ENCODE assay signal across 17 cellular contexts in the genomic region with DNA sequence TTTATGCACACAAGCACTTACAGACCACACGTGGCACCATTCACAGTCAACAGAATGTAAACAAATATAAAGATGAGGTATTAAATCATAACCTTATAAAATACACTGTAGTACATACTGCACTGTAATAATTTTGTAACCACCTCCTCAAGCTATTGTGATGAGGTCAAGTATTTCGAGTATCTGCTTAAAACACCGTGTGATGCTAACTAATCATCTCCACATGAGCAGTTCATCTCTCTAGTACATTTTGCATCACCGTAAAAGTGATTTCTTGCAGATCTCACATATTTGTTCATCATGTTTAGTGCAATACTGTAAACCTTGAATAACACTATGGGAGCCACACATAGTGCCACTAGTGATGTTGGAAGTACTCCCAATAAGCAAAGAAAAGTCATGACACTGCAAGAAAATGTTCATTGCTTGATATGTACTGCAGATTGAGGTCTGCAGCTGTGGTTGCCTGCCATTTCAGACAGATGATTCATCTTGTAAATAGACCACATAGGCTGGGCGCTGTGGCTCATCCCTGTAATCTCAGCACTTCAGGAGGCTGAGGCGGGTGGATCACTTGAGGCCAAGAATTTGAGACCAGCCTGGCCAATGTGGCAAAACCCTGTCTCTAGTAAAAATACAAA. TPM values are rescaled to one million over a fixed set of nuclear protein-coding genes. Genes with fewer than 3 reads are reported as not detected.
DNase-seq lines count a peak whose midpoint lies in the region; ATAC-seq and TF ChIP-seq lines count a peak whose summit lies in the region.
"Had no signal": no experiment of that assay in that cellular context is flagged by ENCODE, and none has a peak within 500 bp of the region (broad histone marks: within the 10 kb centered on the region; RNA-seq: fewer than 3 reads in every experiment).

No MANE protein-coding gene starts in this region.

- CTCF ChIA-PET in HEK293T (lab: Yijun Ruan, JAX) = no interaction called here

- H3K27me3 ChIP-seq in foreskin keratinocyte = peaks cover 10% of the 10 kb centered on the region
- H3K27me3 ChIP-seq: testis had no signal

- POLR2A ChIA-PET in HEK293T (lab: Yijun Ruan, JAX) = interaction anchor here (0.5 kb wide), 1 partner anchor 62 kb away, joined by 3 read pairs; no protein-coding TSS in a partner anchor

- peak; percentile 97 for ATAC-seq in foreskin keratinocyte
- no peak for ATAC-seq in HG03432 (IDR thresholded peaks at IDR 0.05; ENCODE audit: unreplicated experiment)
- ATAC-seq: mucosa of descending colon, T-helper 17 cell had no signal

- no peak overlapping the region for H3K27ac ChIP-seq in foreskin keratinocyte
- H3K27ac ChIP-seq: dorsolateral prefrontal cortex, testis had no signal

- peak; percentile 27 for DNase-seq in AG08396 (ENCODE audit: low spot score)
- DNase-seq in HS-27A (ENCODE audit: low read depth) = peak; percentile 42
- DNase-seq in T1000 (lab: John Stamatoyannopoulos, UW) = peak; percentile 64
- peak; percentile 52 to 75 for DNase-seq in foreskin keratinocyte
- DNase-seq in stimulated activated CD8-positive, alpha-beta memory T cell treated with anti-CD3 and anti-CD28 coated beads, Interleukin-4, amount 100 ng/mL, for 48 hours = no peak
- no peak for DNase-seq in HEK293T (ENCODE audit: extremely low spot score)
- no peak for DNase-seq in dermis blood vessel endothelial cell
- DNase-seq: activated CD4-positive, alpha-beta T cell treated with anti-CD3 and anti-CD28 coated beads, Interleukin-2, amount 50 U/mL, for 4 hours; activated naive CD4-positive, alpha-beta T cell treated with anti-CD3 and anti-CD28 coated beads for 36 hours; C1 segment of cervical spinal cord; dorsolateral prefrontal cortex; mucosa of descending colon; NCI-H1092 treated with DMSO at 0.1 percent for 48 hours; NCI-H82; T-helper 17 cell; testis had no signal

- TF ChIP-seq CTCF in foreskin keratinocyte (conservative IDR thresholded peaks at IDR 0.05) = no peak

- no peaks in the 10 kb centered on the region for H3K4me1 ChIP-seq in foreskin keratinocyte
- H3K4me1 ChIP-seq: testis had no signal

TF ChIP-seq in HEK293T, 16 proteins besides CTCF, POLR2A, EP300 and RAD21:
- no peak for TF ChIP-seq HDGF (IDR thresholded peaks at IDR 0.05; ENCODE audit: borderline replicate concordance)
- TF ChIP-seq ZNF384 (IDR thresholded peaks at IDR 0.05) = no peak
- TF ChIP-seq NFRKB (IDR thresholded peaks at IDR 0.05) = no peak
- TF ChIP-seq SUZ12 (IDR thresholded peaks at IDR 0.05) = no peak
- TF ChIP-seq, protein P1, sequence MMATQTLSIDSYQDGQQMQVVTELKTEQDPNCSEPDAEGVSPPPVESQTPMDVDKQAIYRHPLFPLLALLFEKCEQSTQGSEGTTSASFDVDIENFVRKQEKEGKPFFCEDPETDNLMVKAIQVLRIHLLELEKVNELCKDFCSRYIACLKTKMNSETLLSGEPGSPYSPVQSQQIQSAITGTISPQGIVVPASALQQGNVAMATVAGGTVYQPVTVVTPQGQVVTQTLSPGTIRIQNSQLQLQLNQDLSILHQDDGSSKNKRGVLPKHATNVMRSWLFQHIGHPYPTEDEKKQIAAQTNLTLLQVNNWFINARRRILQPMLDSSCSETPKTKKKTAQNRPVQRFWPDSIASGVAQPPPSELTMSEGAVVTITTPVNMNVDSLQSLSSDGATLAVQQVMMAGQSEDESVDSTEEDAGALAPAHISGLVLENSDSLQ (IDR thresholded peaks at IDR 0.05) = no peak
- no peak for TF ChIP-seq LEF1 (IDR thresholded peaks at IDR 0.05; ENCODE audit: borderline replicate concordance)
- no peak for TF ChIP-seq FOXA1 (IDR thresholded peaks at IDR 0.05)
- no peak for TF ChIP-seq CTBP1 (IDR thresholded peaks at IDR 0.05; ENCODE audit: borderline replicate concordance)
- no peak for TF ChIP-seq ELF4 (IDR thresholded peaks at IDR 0.05)
- TF ChIP-seq L3MBTL2 (conservative IDR thresholded peaks at IDR 0.05) = no peak
- no peak for TF ChIP-seq SP1 (IDR thresholded peaks at IDR 0.05)
- no peak for TF ChIP-seq ARNT (IDR thresholded peaks at IDR 0.05)
- TF ChIP-seq FOXM1 (IDR thresholded peaks at IDR 0.05; ENCODE audit: borderline replicate concordance) = no peak
- no peak for TF ChIP-seq TARDBP (IDR thresholded peaks at IDR 0.05)
- TF ChIP-seq BHLHE40 (IDR thresholded peaks at IDR 0.05; ENCODE audit: borderline replicate concordance) = no peak

RNA-seq across cellular contexts. Expression of a gene that starts 44.3 kb away (rescaled TPM):
- not detected in 2 replicates for total RNA-seq in foreskin keratinocyte
- not detected in 2 replicates for polyA plus RNA-seq in foreskin keratinocyte
- total RNA-seq in dermis blood vessel endothelial cell = not detected in 2 replicates
- total RNA-seq: activated naive CD4-positive, alpha-beta T cell treated with anti-CD3 and anti-CD28 coated beads for 36 hours; mucosa of descending colon; T-helper 17 cell; testis had no signal

Comparison
In these comparisons a context has a peak if more than half of its experiments do, and no peak if none do; other contexts are left out.
1. DNase-seq: peak in AG08396 (single experiment), HS-27A (single experiment), T1000 (single experiment) and foreskin keratinocyte (2 of 2); none in stimulated activated CD8-positive, alpha-beta memory T cell treated with anti-CD3 and anti-CD28 coated beads, Interleukin-4, amount 100 ng/mL, for 48 hours (single experiment), HEK293T (single experiment) and dermis blood vessel endothelial cell (single experiment).